19 cellular contexts compared by ENCODE assay signal in genomic region chr3:99892332-99892731, GRCh38.
DNase-seq lines count a peak whose midpoint lies in the region; ATAC-seq, FAIRE-seq and TF ChIP-seq lines count a peak whose summit lies in the region.
"Had no signal": no experiment of that assay in that cellular context is flagged by ENCODE, and none has a peak within 500 bp of the region (broad histone marks: within the 10 kb centered on the region; RNA-seq: fewer than 3 reads in every experiment).

No MANE protein-coding gene starts in this region.

- H3K36me3 Mint-ChIP-seq in activated CD8-positive, alpha-beta T cell treated with anti-CD3 and anti-CD28 coated beads for 36 hours (ENCODE audit: low read depth): peaks cover 6% of the 10 kb centered on the region
- peaks cover 3% of the 10 kb centered on the region for H3K36me3 Mint-ChIP-seq in activated CD8-positive, alpha-beta T cell treated with anti-CD3 and anti-CD28 coated beads, Interleukin-2, amount 10 ng/mL, durations not matched to agents 7 days and 5 days (ENCODE audit: low read depth)

- ATAC-seq in activated CD8-positive, alpha-beta T cell treated with anti-CD3 and anti-CD28 coated beads for 36 hours: peak; percentile 39
- no peak for ATAC-seq in activated CD8-positive, alpha-beta T cell treated with anti-CD3 and anti-CD28 coated beads, Interleukin-2, amount 10 ng/mL, durations not matched to agents 7 days and 5 days

- no peaks in the 10 kb centered on the region for H3K9me3 ChIP-seq in SJSA1 (replicated peaks)
- H3K9me3 ChIP-seq in esophagus squamous epithelium: no peaks in the 10 kb centered on the region
- H3K9me3 ChIP-seq: BLaER1 treated with 17β-estradiol and CSF1 and Interleukin-3, amounts not matched to agents 10 nM and 100 nM had no signal

- no peak overlapping the region for H3K4me3 Mint-ChIP-seq in activated CD8-positive, alpha-beta T cell treated with anti-CD3 and anti-CD28 coated beads for 36 hours
- no peak overlapping the region for H3K4me3 Mint-ChIP-seq in activated CD8-positive, alpha-beta T cell treated with anti-CD3 and anti-CD28 coated beads, Interleukin-2, amount 10 ng/mL, durations not matched to agents 7 days and 5 days
- H3K4me3 Mint-ChIP-seq: IgD-negative memory B cell had no signal

- POLR2A ChIA-PET in activated CD8-positive, alpha-beta T cell treated with anti-CD3 and anti-CD28 coated beads for 36 hours (lab: Charles Lee): no interaction called here
- POLR2A ChIA-PET in activated CD8-positive, alpha-beta T cell treated with anti-CD3 and anti-CD28 coated beads, Interleukin-2, amount 10 ng/mL, durations not matched to agents 7 days and 5 days (lab: Charles Lee): no interaction called here

- peak; percentile 58 for FAIRE-seq in H54 (lab: Jason Lieb, UNC)
- FAIRE-seq: G401.6, GM12892 had no signal

- H3K27ac Mint-ChIP-seq in activated CD8-positive, alpha-beta T cell treated with anti-CD3 and anti-CD28 coated beads for 36 hours: no peak overlapping the region
- H3K27ac Mint-ChIP-seq in activated CD8-positive, alpha-beta T cell treated with anti-CD3 and anti-CD28 coated beads, Interleukin-2, amount 10 ng/mL, durations not matched to agents 7 days and 5 days: no peak overlapping the region
- H3K27ac Mint-ChIP-seq: IgD-negative memory B cell had no signal

- no peaks in the 10 kb centered on the region for H3K9me3 Mint-ChIP-seq in activated CD8-positive, alpha-beta T cell treated with anti-CD3 and anti-CD28 coated beads for 36 hours
- H3K9me3 Mint-ChIP-seq in activated CD8-positive, alpha-beta T cell treated with anti-CD3 and anti-CD28 coated beads, Interleukin-2, amount 10 ng/mL, durations not matched to agents 7 days and 5 days (ENCODE audit: insufficient read depth): no peaks in the 10 kb centered on the region
- H3K9me3 Mint-ChIP-seq: IgD-negative memory B cell had no signal

- H3K36me3 ChIP-seq in SJSA1 (no peaks in the 10 kb centered on the region), esophagus squamous epithelium (no peaks in the 10 kb centered on the region)

- H3K4me1 ChIP-seq in SJSA1 (replicated peaks) (peaks cover 46% of the 10 kb centered on the region), esophagus squamous epithelium (peaks cover 0 to 4% (median 0%) of the 10 kb centered on the region in 3 donors)

- no peak for TF ChIP-seq CTCF in activated CD8-positive, alpha-beta T cell treated with anti-CD3 and anti-CD28 coated beads for 36 hours (IDR thresholded peaks at IDR 0.05)
- TF ChIP-seq CTCF in epithelial cell of esophagus (IDR thresholded peaks at IDR 0.05; ENCODE audit: insufficient read depth, low read depth, low read length, missing control alignments) (peak; percentile 12), esophagus squamous epithelium (IDR thresholded peaks at IDR 0.05) (peak in 1 of 6 experiments; percentile 10)

- no peak for TF ChIP-seq POLR2A in H54 (IDR thresholded peaks at IDR 0.05; ENCODE audit: low read depth, low read length)
- TF ChIP-seq POLR2A in esophagus squamous epithelium (IDR thresholded peaks at IDR 0.05): no peak

- H3K27ac ChIP-seq in SJSA1 (peak overlapping the region; percentile 85; the same call in 1 of the 2 replicates), esophagus squamous epithelium (no peak overlapping the region)
- H3K27ac ChIP-seq: BLaER1 treated with 17β-estradiol and CSF1 and Interleukin-3, amounts not matched to agents 10 nM and 100 nM; PC-9 had no signal

- DNase-seq in activated CD8-positive, alpha-beta T cell treated with anti-CD3 and anti-CD28 coated beads for 36 hours: no peak
- DNase-seq in activated CD8-positive, alpha-beta T cell treated with anti-CD3 and anti-CD28 coated beads, Interleukin-2, amount 10 ng/mL, durations not matched to agents 7 days and 5 days: no peak
- DNase-seq in H54 (ENCODE audit: insufficient read length, low spot score) (no peak), SJSA1 (ENCODE audit: low read depth in 1 of 2, low spot score in 2 of 2) (no peak), epithelial cell of esophagus (ENCODE audit: low read depth) (no peak), SW 1271 (lab: John Stamatoyannopoulos, UW) (no peak), amygdala (lab: John Stamatoyannopoulos, UW) (no peak), esophagus squamous epithelium (lab: John Stamatoyannopoulos, UW) (no peak)
- DNase-seq: DMS79 treated with DMSO at 0.1 percent for 48 hours, H7, NCI-H1048, NCI-H146, NCI-H2081, NCI-H748 treated with DMSO at 0.1 percent for 48 hours, PC-9 had no signal

- CTCF ChIA-PET in activated CD8-positive, alpha-beta T cell treated with anti-CD3 and anti-CD28 coated beads for 36 hours (lab: Charles Lee): no interaction called here
- CTCF ChIA-PET in activated CD8-positive, alpha-beta T cell treated with anti-CD3 and anti-CD28 coated beads, Interleukin-2, amount 10 ng/mL, durations not matched to agents 7 days and 5 days (lab: Charles Lee): interaction anchor here (1.4 kb wide), 1 partner anchor 60 kb away, joined by 4 read pairs; no protein-coding TSS in a partner anchor

- H3K27me3 ChIP-seq in SJSA1 (replicated peaks) (no peaks in the 10 kb centered on the region), esophagus squamous epithelium (no peaks in the 10 kb centered on the region)
- H3K27me3 ChIP-seq: BLaER1 treated with 17β-estradiol and CSF1 and Interleukin-3, amounts not matched to agents 10 nM and 100 nM had no signal

- intact Hi-C loops in activated CD8-positive, alpha-beta T cell treated with anti-CD3 and anti-CD28 coated beads for 36 hours (cut with micrococcal nuclease): no loop called here
- intact Hi-C loops in esophagus squamous epithelium (cut with DNase I): no loop called here

- peaks cover 16% of the 10 kb centered on the region for H3K4me1 Mint-ChIP-seq in activated CD8-positive, alpha-beta T cell treated with anti-CD3 and anti-CD28 coated beads for 36 hours (ENCODE audit: low read depth)
- H3K4me1 Mint-ChIP-seq in activated CD8-positive, alpha-beta T cell treated with anti-CD3 and anti-CD28 coated beads, Interleukin-2, amount 10 ng/mL, durations not matched to agents 7 days and 5 days (ENCODE audit: low read depth): peaks cover 9% of the 10 kb centered on the region

- H3K4me3 ChIP-seq in SJSA1 (no peak overlapping the region), epithelial cell of esophagus (ENCODE audit: low read length) (no peak overlapping the region), esophagus squamous epithelium (no peak overlapping the region)
- H3K4me3 ChIP-seq: BLaER1 treated with 17β-estradiol and CSF1 and Interleukin-3, amounts not matched to agents 10 nM and 100 nM; PC-9 had no signal

- no peaks in the 10 kb centered on the region for H3K27me3 Mint-ChIP-seq in activated CD8-positive, alpha-beta T cell treated with anti-CD3 and anti-CD28 coated beads for 36 hours
- H3K27me3 Mint-ChIP-seq in activated CD8-positive, alpha-beta T cell treated with anti-CD3 and anti-CD28 coated beads, Interleukin-2, amount 10 ng/mL, durations not matched to agents 7 days and 5 days (ENCODE audit: low read depth): no peaks in the 10 kb centered on the region
- H3K27me3 Mint-ChIP-seq: IgD-negative memory B cell had no signal
